17 cellular contexts compared by ENCODE assay signal in the genomic region with DNA sequence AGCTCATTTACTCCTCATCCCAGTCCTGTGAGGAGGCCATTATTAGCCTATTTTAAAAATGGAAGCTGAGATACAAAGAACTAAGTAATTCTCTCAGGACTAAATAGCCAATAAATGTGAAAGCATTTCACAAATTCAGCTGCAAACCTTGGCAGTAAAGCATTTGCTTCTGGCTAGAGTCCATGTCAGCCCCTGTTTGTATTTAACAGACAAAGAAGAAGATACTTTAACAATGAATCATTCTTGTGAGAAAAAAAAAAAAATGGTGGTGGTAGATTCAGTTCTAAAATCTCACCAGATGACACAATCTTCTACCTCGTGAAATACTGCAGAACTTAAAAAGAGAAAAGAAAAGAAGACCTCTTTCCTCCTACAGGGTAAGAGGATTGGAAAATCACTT.
DNase-seq lines count a peak whose midpoint lies in the region; ATAC-seq, FAIRE-seq and TF ChIP-seq lines count a peak whose summit lies in the region.
"Had no signal": no experiment of that assay in that cellular context is flagged by ENCODE, and none has a peak within 500 bp of the region (broad histone marks: within the 10 kb centered on the region; RNA-seq: fewer than 3 reads in every experiment).

No MANE protein-coding gene starts in this region.

- no peak overlapping the region for H3K9ac ChIP-seq in kidney (ENCODE audit: low read length in 2 of 2)
- H3K9ac ChIP-seq: BLaER1 treated with 17β-estradiol and CSF1 and Interleukin-3, amounts not matched to agents 10 nM and 100 nM had no signal

- intact Hi-C loops in kidney (cut with DNase I): no loop called here

- FAIRE-seq in kidney (lab: Jason Lieb, UNC): no peak
- no peak for FAIRE-seq in small intestine (lab: Jason Lieb, UNC)

- DNase-seq in SK-MEL-5 (ENCODE audit: low read depth, low spot score) (peak; percentile 2), epithelial cell of proximal tubule (ENCODE audit: low read depth) (peak; percentile 59), kidney tubule cell (ENCODE audit: low spot score) (peak; percentile 66), NCI-H524 (lab: John Stamatoyannopoulos, UW) (no peak), kidney (no peak), small intestine (no peak)
- DNase-seq: activated CD4-positive, CD25-positive, alpha-beta regulatory T cell treated with anti-CD3 and anti-CD28 coated beads, Interleukin-2, amount 50 U/mL, for 72 hours; amniotic stem cell; GDM1; hippocampal formation; left colon; NCI-H187 treated with DMSO at 0.1 percent for 48 hours; stimulated activated CD4-positive, alpha-beta T cell treated with anti-CD3 and anti-CD28 coated beads, Interleukin-4, amount 100 ng/mL, for 4 hours; stimulated activated CD8-positive, alpha-beta memory T cell treated with anti-CD3 and anti-CD28 coated beads, Interleukin-4, amount 100 ng/mL, for 48 hours had no signal

- H3K4me1 ChIP-seq in kidney (ENCODE audit: control insufficient read depth in 1 of 2, insufficient read depth in 1 of 2, low read depth in 1 of 2, low read length in 2 of 2): no peaks in the 10 kb centered on the region
- no peaks in the 10 kb centered on the region for H3K4me1 ChIP-seq in small intestine (ENCODE audit: control insufficient read depth in 2 of 2, insufficient read depth in 1 of 2, low read depth in 1 of 2, low read length in 1 of 2)

- H3K27ac ChIP-seq in kidney (ENCODE audit: low read depth in 2 of 2, low read length in 2 of 2) (no peak overlapping the region), small intestine (ENCODE audit: low read depth in 1 of 2, low read length in 1 of 2) (no peak overlapping the region)
- H3K27ac ChIP-seq: BLaER1 treated with 17β-estradiol and CSF1 and Interleukin-3, amounts not matched to agents 10 nM and 100 nM had no signal

- no peaks in the 10 kb centered on the region for H3K27me3 ChIP-seq in small intestine (ENCODE audit: control insufficient read depth in 2 of 2, insufficient read depth in 2 of 2, low read length in 2 of 2)
- H3K27me3 ChIP-seq: BLaER1 treated with 17β-estradiol and CSF1 and Interleukin-3, amounts not matched to agents 10 nM and 100 nM had no signal

- ATAC-seq in HG03460 (IDR thresholded peaks at IDR 0.05; ENCODE audit: unreplicated experiment): no peak
- ATAC-seq: left colon, Right ventricle myocardium inferior had no signal

- H3K9me3 ChIP-seq in kidney (ENCODE audit: control insufficient read depth in 1 of 2, low read length in 2 of 2) (no peaks in the 10 kb centered on the region), small intestine (ENCODE audit: control insufficient read depth, low read depth) (no peaks in the 10 kb centered on the region)
- H3K9me3 ChIP-seq: BLaER1 treated with 17β-estradiol and CSF1 and Interleukin-3, amounts not matched to agents 10 nM and 100 nM had no signal

- in situ Hi-C loops in SK-MEL-5 (cut with HindIII; ENCODE audit: low pct_unique_long_range_greater_than_20kb, low sequenced_read_pairs): no loop called here

- WGBS in small intestine, 3 donors: 42 to 58% (median 50%) methylated on average over 1 of the region's 1 CpG

- no peak for TF ChIP-seq CTCF in epithelial cell of proximal tubule (conservative IDR thresholded peaks at IDR 0.05; ENCODE audit: low read depth, low read length)
- no peak for TF ChIP-seq CTCF in kidney (IDR thresholded peaks at IDR 0.05; ENCODE audit: borderline replicate concordance, extremely low read depth, insufficient read depth)

- H3K4me3 ChIP-seq in epithelial cell of proximal tubule (ENCODE audit: low read depth, low read length) (no peak overlapping the region), kidney (ENCODE audit: low read length in 2 of 2) (no peak overlapping the region), small intestine (ENCODE audit: low read depth in 1 of 2, low read length in 2 of 2) (no peak overlapping the region)
- H3K4me3 ChIP-seq: BLaER1 treated with 17β-estradiol and CSF1 and Interleukin-3, amounts not matched to agents 10 nM and 100 nM had no signal

- H3K36me3 ChIP-seq in kidney (ENCODE audit: control insufficient read depth in 1 of 2, insufficient read depth in 2 of 2, low read length in 2 of 2): no peaks in the 10 kb centered on the region
- H3K36me3 ChIP-seq in small intestine (ENCODE audit: control insufficient read depth in 2 of 2, insufficient read depth in 2 of 2, low read length in 2 of 2): no peaks in the 10 kb centered on the region
- H3K36me3 ChIP-seq: BLaER1 treated with 17β-estradiol and CSF1 and Interleukin-3, amounts not matched to agents 10 nM and 100 nM had no signal

Comparison
In these comparisons a context has a peak if more than half of its experiments do, and no peak if none do; other contexts are left out.
1. DNase-seq: peak in SK-MEL-5 (single experiment), epithelial cell of proximal tubule (single experiment) and kidney tubule cell (single experiment); none in NCI-H524 (0 of 2), kidney (single experiment) and small intestine (single experiment).